Comparison of ENCODE assay signal across 13 cellular contexts in genomic region chr9:335373-335772, GRCh38.
"Had no signal": no experiment of that assay in that cellular context is flagged by ENCODE, and none has a peak within 500 bp of the region (broad histone marks: within the 10 kb centered on the region; RNA-seq: fewer than 3 reads in every experiment).

No MANE protein-coding gene starts in this region.

- H3K4me1 Mint-ChIP-seq: nephron had no signal

- ATAC-seq: psoas muscle, sciatic nerve had no signal

- H3K4me3 Mint-ChIP-seq: nephron had no signal

- H3K9me3 Mint-ChIP-seq: nephron had no signal

- DNase-seq: activated CD8-positive, alpha-beta memory T cell treated with anti-CD3 and anti-CD28 coated beads, Interleukin-2, amount 50 U/mL, for 4 hours; activated effector memory CD4-positive, alpha-beta T cell treated with Interleukin-2 at 50 U/mL for 16 hours; central memory CD4-positive, alpha-beta T cell; effector CD4-positive, alpha-beta T cell; heart right ventricle; psoas muscle; SIG-M5; spleen; stimulated activated CD4-positive, alpha-beta T cell treated with anti-CD3 and anti-CD28 coated beads, Interleukin-1b, Interleukin-23, amount 100 ng/mL, for 48 hours; T1000; upper lobe of right lung had no signal

- H3K27ac Mint-ChIP-seq: nephron had no signal
